Comparison of ENCODE assay signal across 20 cellular contexts in genomic region chr13:40285634-40286033, GRCh38.
DNase-seq lines count a peak whose midpoint lies in the region; ATAC-seq, FAIRE-seq and TF ChIP-seq lines count a peak whose summit lies in the region.
"Had no signal": no experiment of that assay in that cellular context is flagged by ENCODE, and none has a peak within 500 bp of the region (broad histone marks: within the 10 kb centered on the region; RNA-seq: fewer than 3 reads in every experiment).

No MANE protein-coding gene starts in this region.

- ATAC-seq in HepG2, result no peak
- no peak for ATAC-seq in HG03045 (IDR thresholded peaks at IDR 0.05; ENCODE audit: unreplicated experiment)
- ATAC-seq: GM12878, GM23338, HCT116 had no signal

- H3K9me2 ChIP-seq in SK-N-SH, result no peaks in the 10 kb centered on the region

- H2AK5ac ChIP-seq in trophoblast cell (ENCODE audit: low read length), result no peak overlapping the region

- TF ChIP-seq CTCF in liver (IDR thresholded peaks at IDR 0.05; ENCODE audit: low read depth, low read length, missing input control) (no peak), HepG2 (CRISPR knock-in tag; IDR thresholded peaks at IDR 0.05) (no peak), SK-N-SH (IDR thresholded peaks at IDR 0.05) (no peak)

- H3K14ac ChIP-seq in trophoblast cell (ENCODE audit: low read length), result no peak overlapping the region

- no peak overlapping the region for H2BK12ac ChIP-seq in trophoblast cell (ENCODE audit: low read length)

- H3K27me3 ChIP-seq in liver (ENCODE audit: control insufficient read depth in 4 of 4, insufficient read depth in 4 of 4, low read length in 3 of 4) (no peaks in the 10 kb centered on the region), HepG2 (ENCODE audit: control insufficient read depth in 1 of 2, insufficient read depth in 2 of 2, low read length in 2 of 2) (no peaks in the 10 kb centered on the region), trophoblast cell (ENCODE audit: insufficient read depth, low read length) (no peaks in the 10 kb centered on the region), SK-N-SH (ENCODE audit: insufficient read depth) (no peaks in the 10 kb centered on the region)

- H3K18ac ChIP-seq in trophoblast cell (ENCODE audit: low read length), result no peak overlapping the region

- H3K23ac ChIP-seq in trophoblast cell (ENCODE audit: low read length), result no peak overlapping the region

- H3K79me2 ChIP-seq in HepG2 (ENCODE audit: insufficient read depth, low read length) (no peaks in the 10 kb centered on the region), trophoblast cell (ENCODE audit: control insufficient read depth, insufficient read depth, low read length, poor library complexity) (no peaks in the 10 kb centered on the region), SK-N-SH (ENCODE audit: insufficient read depth) (no peaks in the 10 kb centered on the region)

- no peak overlapping the region for H2BK120ac ChIP-seq in trophoblast cell (ENCODE audit: insufficient read depth, low read length, poor library complexity)

- H4K20me1 ChIP-seq in HepG2 (ENCODE audit: insufficient read depth, low read length) (no peaks in the 10 kb centered on the region), SK-N-SH (ENCODE audit: insufficient read depth) (no peaks in the 10 kb centered on the region)

- no peak overlapping the region for H3K9ac ChIP-seq in liver (ENCODE audit: low read depth in 1 of 2, low read length in 2 of 2)
- H3K9ac ChIP-seq in HepG2 (ENCODE audit: insufficient read depth, low read depth, low read length), result no peak overlapping the region
- H3K9ac ChIP-seq in trophoblast cell (ENCODE audit: low read length), result no peak overlapping the region
- H3K9ac ChIP-seq in SK-N-SH, result no peak overlapping the region

- H2AFZ ChIP-seq in HepG2 (ENCODE audit: low read length), result no peak overlapping the region
- no peak overlapping the region for H2AFZ ChIP-seq in trophoblast cell (ENCODE audit: insufficient read depth, low read length, poor library complexity)
- H2AFZ ChIP-seq in SK-N-SH (ENCODE audit: low read depth), result no peak overlapping the region
- H2AFZ ChIP-seq: GM23338 had no signal

- peaks cover 15% of the 10 kb centered on the region for H3K79me1 ChIP-seq in trophoblast cell (ENCODE audit: low read length)

- no peak overlapping the region for H4K8ac ChIP-seq in trophoblast cell (ENCODE audit: low read depth, low read length)

- H3K9me3 ChIP-seq in liver (ENCODE audit: control insufficient read depth in 4 of 4, low read length in 3 of 4), result no peaks in the 10 kb centered on the region
- no peaks in the 10 kb centered on the region for H3K9me3 ChIP-seq in HepG2 (ENCODE audit: low read length)
- peaks cover 2% of the 10 kb centered on the region for H3K9me3 ChIP-seq in trophoblast cell (ENCODE audit: insufficient read depth, low read depth, low read length)
- no peaks in the 10 kb centered on the region for H3K9me3 ChIP-seq in SK-N-SH

- no peaks in the 10 kb centered on the region for H3F3A ChIP-seq in SK-N-SH (replicated peaks; ENCODE audit: insufficient read depth)

- no peak for DNase-seq in HepG2 (ENCODE audit: low spot score)
- peak; percentile 18 for DNase-seq in kidney tubule cell (ENCODE audit: low spot score)
- DNase-seq in trophoblast cell, result no peak
- no peak for DNase-seq in SK-N-SH
- DNase-seq in cerebellar cortex (ENCODE audit: low spot score), result no peak
- DNase-seq: 8988T; C1 segment of cervical spinal cord; Calu3; CD4-positive, alpha-beta memory T cell; COR-L47; DMS79; EL; GDM1; H9 had no signal

- peak overlapping the region; percentile 43 for H4K91ac ChIP-seq in trophoblast cell (ENCODE audit: low read depth, low read length)

- intact Hi-C loops in HepG2 (cut with micrococcal nuclease; ENCODE audit: unreplicated experiment), result no loop called here

- H3K27ac ChIP-seq in liver (ENCODE audit: low read depth in 1 of 2, low read length in 2 of 2), result no peak overlapping the region
- H3K27ac ChIP-seq in HepG2 (ENCODE audit: extremely low read length, insufficient read depth, low read length), result no peak overlapping the region
- no peak overlapping the region for H3K27ac ChIP-seq in trophoblast cell (ENCODE audit: low read depth, low read length)
- H3K27ac ChIP-seq in SK-N-SH (ENCODE audit: low read depth in 2 of 2, low read length in 1 of 2), result no peak overlapping the region

- CTCF ChIA-PET in HepG2 (lab: Yijun Ruan, JAX; ENCODE audit: low intra/inter-chr PET ratio, low total read pairs) (no interaction called here), SK-N-SH (lab: Yijun Ruan, JAX) (no interaction called here)

- TF ChIP-seq EP300 in HepG2 (IDR thresholded peaks at IDR 0.05; ENCODE audit: low read depth in 2 of 2, low read length in 2 of 2) (no peak), HepG2 (CRISPR knock-in tag; IDR thresholded peaks at IDR 0.05; ENCODE audit: borderline replicate concordance) (no peak), SK-N-SH (IDR thresholded peaks at IDR 0.05; ENCODE audit: borderline replicate concordance in 1 of 2, low read depth in 1 of 2, low read length in 1 of 2) (no peak)

- no peak for TF ChIP-seq POLR2A in HepG2 (IDR thresholded peaks at IDR 0.05; ENCODE audit: insufficient read depth in 1 of 2, low read depth in 2 of 2, low read length in 2 of 2)

- peak in 1 of 2 donors; percentile 22 for TF ChIP-seq RAD21 in liver (IDR thresholded peaks at IDR 0.05)
- TF ChIP-seq RAD21 in HepG2 (CRISPR knock-in tag; IDR thresholded peaks at IDR 0.05), result no peak
- no peak for TF ChIP-seq RAD21 in SK-N-SH (IDR thresholded peaks at IDR 0.05; ENCODE audit: low read length)

- H3K4me1 ChIP-seq in liver (ENCODE audit: control insufficient read depth in 4 of 4, insufficient read depth in 4 of 4, low read length in 3 of 4), result peaks cover 0 to 6% (median 0%) of the 10 kb centered on the region in 4 donors
- peaks cover 8% of the 10 kb centered on the region for H3K4me1 ChIP-seq in HepG2 (ENCODE audit: insufficient read depth, low read length)
- H3K4me1 ChIP-seq in trophoblast cell (ENCODE audit: control insufficient read depth in 1 of 2, insufficient read depth in 2 of 2, low read length in 2 of 2), result peaks cover 17 to 23% of the 10 kb centered on the region in 2 experiments
- H3K4me1 ChIP-seq in SK-N-SH (ENCODE audit: control insufficient read depth in 1 of 2, insufficient read depth in 2 of 2, low read depth in 1 of 2, low read length in 1 of 2), result no peaks in the 10 kb centered on the region; a peak in 1 of 4 replicates

- in situ Hi-C loops in HepG2 (cut with HindIII; ENCODE audit: extremely low pct_ligation_motif_present, low pct_unique_long_range_greater_than_20kb), result no loop called here

- POLR2A ChIA-PET in HepG2 (lab: Yijun Ruan, JAX), result no interaction called here
- POLR2A ChIA-PET in SK-N-SH (lab: Yijun Ruan, JAX), result no interaction called here

- H2BK5ac ChIP-seq in trophoblast cell (ENCODE audit: low read depth, low read length, poor library complexity), result no peak overlapping the region

- H3K4me3 ChIP-seq in liver (ENCODE audit: low read depth in 1 of 3, low read length in 3 of 3) (no peak overlapping the region), HepG2 (replicated peaks in 1 of 3; ENCODE audit: insufficient read depth in 1 of 3, low read depth in 2 of 3, low read length in 3 of 3) (no peak overlapping the region), trophoblast cell (ENCODE audit: low read depth, low read length) (no peak overlapping the region), SK-N-SH (ENCODE audit: low read depth in 2 of 2, low read length in 1 of 2) (no peak overlapping the region)
- H3K4me3 ChIP-seq: GM12878, GM23338 had no signal

- H3K4me2 ChIP-seq in HepG2 (ENCODE audit: low read depth, low read length) (no peak overlapping the region), trophoblast cell (ENCODE audit: low read length) (no peak overlapping the region), SK-N-SH (no peak overlapping the region)
- H3K4me2 ChIP-seq: GM23338 had no signal

- no TSS peak for BruUV-seq in HepG2 (replicated peaks; lab: Mats Ljungman, UMichigan)

- no peak overlapping the region for H3K4ac ChIP-seq in trophoblast cell (ENCODE audit: low read depth, low read length)

- H3K36me3 ChIP-seq in liver (ENCODE audit: control insufficient read depth in 4 of 4, insufficient read depth in 3 of 4, low read depth in 1 of 4, low read length in 3 of 4) (no peaks in the 10 kb centered on the region), HepG2 (replicated peaks in 1 of 2; ENCODE audit: control insufficient read depth in 1 of 2, insufficient read depth in 2 of 2, low read length in 2 of 2) (no peaks in the 10 kb centered on the region), trophoblast cell (ENCODE audit: control insufficient read depth in 1 of 2, insufficient read depth in 2 of 2, low read length in 2 of 2) (no peaks in the 10 kb centered on the region), SK-N-SH (replicated peaks in 1 of 2; ENCODE audit: control insufficient read depth in 1 of 2, insufficient read depth in 2 of 2, low read length in 1 of 2) (no peaks in the 10 kb centered on the region)

- H4K12ac ChIP-seq in trophoblast cell (ENCODE audit: low read depth, low read length), result no peak overlapping the region

- no peak for FAIRE-seq in HepG2 (lab: Jason Lieb, UNC)
- FAIRE-seq: GM12878, GM18507 had no signal

TF ChIP-seq in liver, 16 proteins besides CTCF, POLR2A, EP300 and RAD21 (continues in another document):
- TF ChIP-seq EGR1 (IDR thresholded peaks at IDR 0.05; ENCODE audit: low read depth in 2 of 2), result no peak
- no peak for TF ChIP-seq TAF1 (conservative IDR thresholded peaks at IDR 0.05)
- TF ChIP-seq FOXA1 (IDR thresholded peaks at IDR 0.05), result no peak

TF ChIP-seq in HepG2, 621 proteins besides CTCF, POLR2A, EP300 and RAD21 (continues in another document):
- TF ChIP-seq, protein P1, sequence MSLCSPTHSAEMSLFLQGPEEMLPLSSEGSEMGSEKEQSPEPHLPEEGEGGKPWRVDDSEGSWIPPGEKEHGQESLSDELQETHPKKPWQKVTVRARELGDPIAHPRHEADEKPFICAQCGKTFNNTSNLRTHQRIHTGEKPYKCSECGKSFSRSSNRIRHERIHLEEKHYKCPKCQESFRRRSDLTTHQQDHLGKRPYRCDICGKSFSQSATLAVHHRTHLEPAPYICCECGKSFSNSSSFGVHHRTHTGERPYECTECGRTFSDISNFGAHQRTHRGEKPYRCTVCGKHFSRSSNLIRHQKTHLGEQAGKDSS (CRISPR knock-in tag; IDR thresholded peaks at IDR 0.05; ENCODE audit: borderline replicate concordance, low read depth), result no peak
- TF ChIP-seq PAX8 (CRISPR knock-in tag; IDR thresholded peaks at IDR 0.05; ENCODE audit: borderline replicate concordance) (no peak), ZNF737 (CRISPR knock-in tag; IDR thresholded peaks at IDR 0.05; ENCODE audit: borderline replicate concordance) (no peak)

TF ChIP-seq in SK-N-SH, 30 proteins besides CTCF, POLR2A, EP300 and RAD21:
- TF ChIP-seq, protein P2, sequence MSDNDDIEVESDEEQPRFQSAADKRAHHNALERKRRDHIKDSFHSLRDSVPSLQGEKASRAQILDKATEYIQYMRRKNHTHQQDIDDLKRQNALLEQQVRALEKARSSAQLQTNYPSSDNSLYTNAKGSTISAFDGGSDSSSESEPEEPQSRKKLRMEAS (IDR thresholded peaks at IDR 0.05; ENCODE audit: low read depth), result no peak
